In the genomic region with DNA sequence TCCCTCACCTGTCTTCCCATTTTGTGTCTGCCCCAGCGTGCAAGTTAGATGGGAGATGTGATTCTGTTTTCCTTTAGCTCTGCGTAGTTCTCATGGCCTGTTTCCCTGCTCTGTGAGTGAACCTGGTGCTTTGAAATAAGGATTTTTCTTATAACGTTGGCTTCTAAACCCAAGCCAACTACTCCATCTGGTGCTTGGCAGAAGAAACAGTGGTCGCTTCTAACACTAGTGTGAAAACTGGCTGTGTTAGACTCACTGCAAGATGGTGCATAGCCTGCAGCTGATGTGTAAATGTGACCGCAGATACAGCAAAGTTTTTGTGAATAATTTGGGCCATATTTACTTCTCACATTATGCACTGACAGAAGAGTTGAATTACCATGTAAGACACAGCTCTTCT, we compare ENCODE assay signal across 17 cellular contexts. TPM values are rescaled to one million over a fixed set of nuclear protein-coding genes. Genes with fewer than 3 reads are reported as not detected.
DNase-seq lines count a peak whose midpoint lies in the region; ATAC-seq and TF ChIP-seq lines count a peak whose summit lies in the region.
"Had no signal": no experiment of that assay in that cellular context is flagged by ENCODE, and none has a peak within 500 bp of the region (broad histone marks: within the 10 kb centered on the region; RNA-seq: fewer than 3 reads in every experiment).

No MANE protein-coding gene starts in this region.

- H3K9ac ChIP-seq in PC-3 (ENCODE audit: low read length): no peak overlapping the region

- H3K27me3 ChIP-seq in PC-3 (ENCODE audit: low read length) (no peaks in the 10 kb centered on the region), right atrium auricular region (no peaks in the 10 kb centered on the region)

- H4K20me1 ChIP-seq in PC-3 (ENCODE audit: low read length): no peaks in the 10 kb centered on the region

- H3K36me3 ChIP-seq in PC-3 (ENCODE audit: low read depth, low read length) (peaks cover 33% of the 10 kb centered on the region), right atrium auricular region (peaks cover 22% of the 10 kb centered on the region)

- no peaks in the 10 kb centered on the region for H3K9me2 ChIP-seq in PC-3 (replicated peaks; ENCODE audit: low read length)

- H3K4me3 ChIP-seq in PC-3 (ENCODE audit: low read length) (no peak overlapping the region), right atrium auricular region (no peak overlapping the region)
- H3K4me3 ChIP-seq: GM23338 had no signal

- no peak overlapping the region for H3K27ac ChIP-seq in PC-3 (ENCODE audit: low read length)
- no peak overlapping the region for H3K27ac ChIP-seq in right atrium auricular region

- no peak overlapping the region for H3K4me2 ChIP-seq in PC-3 (ENCODE audit: low read length)
- H3K4me2 ChIP-seq: GM23338 had no signal

- H3K4me1 ChIP-seq in PC-3 (ENCODE audit: insufficient read depth, low read length) (no peaks in the 10 kb centered on the region), right atrium auricular region (no peaks in the 10 kb centered on the region)

- ATAC-seq in PC-3: peak; percentile 48
- ATAC-seq: GM23338 had no signal

- no TSS peak for BruUV-seq in PC-3 (replicated peaks; lab: Mats Ljungman, UMichigan)

- H3K79me2 ChIP-seq in PC-3 (ENCODE audit: low read length): no peaks in the 10 kb centered on the region

- CTCF ChIA-PET in PC-3 (lab: Charles Lee): interaction anchor here (0.5 to 0.6 kb wide), 2 partner anchors 786 to 811 kb away, joined by 3 to 7 read pairs; no protein-coding TSS in a partner anchor
- CTCF ChIA-PET in GM10248 (lab: Yijun Ruan, JAX): interaction anchor here (1.4 kb wide), 1 partner anchor 281 kb away, joined by 3 read pairs; a partner anchor contains a TSS

- DNase-seq in NCI-H1694 (lab: John Stamatoyannopoulos, UW): peak; percentile 54
- DNase-seq in PC-3: no peak
- DNase-seq in cerebellum (ENCODE audit: low spot score): peak; percentile 77
- DNase-seq in superior temporal gyrus (ENCODE audit: extremely low spot score): peak; percentile 62
- DNase-seq in GM10248 (ENCODE audit: extremely low spot score): no peak
- no peak for DNase-seq in NCI-H1436 treated with DMSO at 0.1 percent for 48 hours (lab: John Stamatoyannopoulos, UW)
- no peak for DNase-seq in right atrium auricular region (ENCODE audit: low spot score)
- DNase-seq in effector CD8-positive, alpha-beta T cell (lab: John Stamatoyannopoulos, UW): no peak
- DNase-seq: CD4-positive, CD25-positive, alpha-beta regulatory T cell; CD8-positive, alpha-beta memory T cell; COR-L47; DMS 273 treated with DMSO at 0.1 percent for 48 hours; DMS53; GDM1; HCEC 1CT; KG1 had no signal

- no peaks in the 10 kb centered on the region for H3F3A ChIP-seq in PC-3 (ENCODE audit: low read length, unreplicated experiment)

- intact Hi-C loops in PC-3 (cut with micrococcal nuclease): loop anchor here (1.0 kb wide), 1 partner anchor 786 kb away; no protein-coding TSS in a partner anchor

- TF ChIP-seq CTCF in PC-3 (conservative IDR thresholded peaks at IDR 0.05; ENCODE audit: low read depth, low read length): 0 out of 2 replicates have a peak, but pooled peaks have one; percentile 22
- no peak for TF ChIP-seq CTCF in GM10248 (IDR thresholded peaks at IDR 0.05; ENCODE audit: control extremely low read depth, extremely low read depth, low read depth, missing control alignments)
- TF ChIP-seq CTCF in right atrium auricular region (IDR thresholded peaks at IDR 0.05): no peak

- POLR2A ChIA-PET in PC-3 (lab: Charles Lee; ENCODE audit: unreplicated experiment): no interaction called here
- POLR2A ChIA-PET in GM10248 (lab: Yijun Ruan, JAX): interaction anchor here (0.6 kb wide), 1 partner anchor 66 kb away, joined by 5 read pairs; a partner anchor contains a TSS

- no peak overlapping the region for H2AFZ ChIP-seq in PC-3 (ENCODE audit: low read length)
- H2AFZ ChIP-seq: GM23338 had no signal

- H3K9me3 ChIP-seq in PC-3 (ENCODE audit: low read length) (no peaks in the 10 kb centered on the region), right atrium auricular region (no peaks in the 10 kb centered on the region)

RNA-seq across cellular contexts. Expression of a gene that starts 12.2 kb away (rescaled TPM):
- total RNA-seq in PC-3 (2014; rRNA removed) (24.2 and 37.6 TPM in 2 replicates), cerebellum (28.0 TPM), right atrium auricular region (1 to 10 TPM; 7.6 to 8.4 TPM)

RNA-seq across cellular contexts. Expression of a gene that starts 12.4 kb away (rescaled TPM):
- total RNA-seq in PC-3 (2014; rRNA removed): 70.8 and 83.4 TPM in 2 replicates
- total RNA-seq in cerebellum: 27.5 TPM
- 10 to 100 TPM; 60.0 to 65.9 TPM for total RNA-seq in right atrium auricular region

RNA-seq across cellular contexts. Expression of a gene that starts 25.1 kb away (rescaled TPM):
- 13.9 and 15.8 TPM in 2 replicates for total RNA-seq in PC-3 (2014; rRNA removed)
- total RNA-seq in cerebellum: 22.8 TPM
- 1 to 10 TPM; 3.7 to 4.6 TPM for total RNA-seq in right atrium auricular region

RNA-seq across cellular contexts. Expression of a gene that starts 44.0 kb away (rescaled TPM):
- total RNA-seq in PC-3 (2014; rRNA removed) (41.1 and 50.0 TPM in 2 replicates), cerebellum (20.6 TPM), right atrium auricular region (1 to 10 TPM; 7.2 to 7.5 TPM)

Comparison
In these comparisons a context has a peak if more than half of its experiments do, and no peak if none do; other contexts are left out.
1. DNase-seq: peak in NCI-H1694 (single experiment), cerebellum (single experiment) and superior temporal gyrus (single experiment); none in PC-3 (single experiment), GM10248 (single experiment), NCI-H1436 treated with DMSO at 0.1 percent for 48 hours (single experiment), right atrium auricular region (single experiment) and effector CD8-positive, alpha-beta T cell (single experiment).